ENCODE assay signal across 8 cellular contexts in genomic region chr17:40819528-40820125, GRCh38. TPM values are rescaled to one million over a fixed set of nuclear protein-coding genes. Genes with fewer than 3 reads are reported as not detected.
DNase-seq lines count a peak whose midpoint lies in the region; ATAC-seq, FAIRE-seq and TF ChIP-seq lines count a peak whose summit lies in the region.

No MANE protein-coding gene starts in this region.

- peak overlapping the region; percentile 89 to 93 (median 91) for H3K4me3 Mint-ChIP-seq in brain

- peak overlapping the region; percentile 86 for H3K4me3 ChIP-seq in HUES6 (ENCODE audit: low read depth, low read length)
- peak overlapping the region; percentile 94 to 95 for H3K4me3 ChIP-seq in kidney (ENCODE audit: low read length in 2 of 2)

- intact Hi-C loops in kidney (cut with DNase I) = no loop called here

- peak overlapping the region; percentile 75 to 98 (median 93) for H3K27ac Mint-ChIP-seq in brain

- H3K36me3 ChIP-seq in HUES6 (ENCODE audit: control insufficient read depth, insufficient read depth, low read length) (peaks cover 7% of the 10 kb centered on the region; the same call in 1 of the 2 replicates), kidney (ENCODE audit: control insufficient read depth in 1 of 2, insufficient read depth in 2 of 2, low read length in 2 of 2) (peaks cover 0 to 2% of the 10 kb centered on the region in 2 donors)

- no peaks in the 10 kb centered on the region for H3K9me3 Mint-ChIP-seq in brain

- no peak overlapping the region for H3K9ac ChIP-seq in HUES6 (ENCODE audit: low read length)
- peak overlapping the region in 1 of 2 donors; percentile 69 for H3K9ac ChIP-seq in kidney (ENCODE audit: low read length in 2 of 2)

- peaks cover 30% of the 10 kb centered on the region for H3K36me3 Mint-ChIP-seq in brain

- peaks cover 26% of the 10 kb centered on the region for H3K27me3 ChIP-seq in HUES6 (ENCODE audit: control insufficient read depth, insufficient read depth, low read length)

- DNase-seq in AG08395 (ENCODE audit: low spot score) (peak; percentile 18), kidney (no peak), substantia nigra (lab: John Stamatoyannopoulos, UW) (peak in 1 of 49 donors; percentile 7)
- DNase-seq in effector CD4-positive, alpha-beta T cell = no peak

- no peak for FAIRE-seq in kidney (lab: Jason Lieb, UNC)

- H3K4me1 ChIP-seq in HUES6 (ENCODE audit: control insufficient read depth, insufficient read depth, low read length) (no peaks in the 10 kb centered on the region), kidney (ENCODE audit: control insufficient read depth in 1 of 2, insufficient read depth in 1 of 2, low read depth in 1 of 2, low read length in 2 of 2) (peaks cover 0 to 4% of the 10 kb centered on the region in 2 donors)

- H3K9me3 ChIP-seq in HUES6 (ENCODE audit: control insufficient read depth, insufficient read depth, low read depth, low read length) (no peaks in the 10 kb centered on the region), kidney (ENCODE audit: control insufficient read depth in 1 of 2, low read length in 2 of 2) (no peaks in the 10 kb centered on the region)

- H3K27ac ChIP-seq in HUES6 (ENCODE audit: low read depth, low read length) (no peak overlapping the region), kidney (ENCODE audit: low read depth in 2 of 2, low read length in 2 of 2) (peak overlapping the region; percentile 63 to 75), substantia nigra (ENCODE audit: low read depth, low read length, poor library complexity, severe bottlenecking) (peak overlapping the region; percentile 44)

- TF ChIP-seq CTCF in brain (conservative IDR thresholded peaks at IDR 0.05) (no peak), kidney (IDR thresholded peaks at IDR 0.05; ENCODE audit: borderline replicate concordance, extremely low read depth, insufficient read depth) (no peak)

- H3K4me1 Mint-ChIP-seq in brain = peaks cover 44% of the 10 kb centered on the region

- ATAC-seq in GM18868 (IDR thresholded peaks at IDR 0.05; ENCODE audit: unreplicated experiment) (no peak), GM18502 (IDR thresholded peaks at IDR 0.05; ENCODE audit: poor library complexity, unreplicated experiment) (no peak)

- peaks cover 15% of the 10 kb centered on the region for H3K27me3 Mint-ChIP-seq in brain

RNA-seq across cellular contexts. Expression of gene KRT10, which starts 2.8 kb away (rescaled TPM):
- 26.3 TPM for polyA plus RNA-seq in brain (ENCODE audit: insufficient read depth, low read depth, low replicate concordance)
- total RNA-seq in kidney = 47.9 TPM
- 50.9 TPM for polyA plus RNA-seq in kidney (ENCODE audit: insufficient read depth, low read depth, low replicate concordance)

RNA-seq across cellular contexts. Expression of gene KRT28, which starts 19.9 kb away (rescaled TPM):
- not detected for polyA plus RNA-seq in brain (ENCODE audit: insufficient read depth, low read depth, low replicate concordance)
- total RNA-seq in kidney = not detected
- polyA plus RNA-seq in kidney (ENCODE audit: insufficient read depth, low read depth, low replicate concordance) = not detected

RNA-seq across cellular contexts. Expression of gene KRT27, which starts 37.3 kb away (rescaled TPM):
- polyA plus RNA-seq in brain (ENCODE audit: insufficient read depth, low read depth, low replicate concordance) (not detected), kidney (ENCODE audit: insufficient read depth, low read depth, low replicate concordance) (not detected)
- total RNA-seq in kidney = not detected

RNA-seq across cellular contexts. Expression of gene KRT12, which starts 47.4 kb away (rescaled TPM):
- polyA plus RNA-seq in brain (ENCODE audit: insufficient read depth, low read depth, low replicate concordance) = not detected
- not detected for total RNA-seq in kidney
- not detected for polyA plus RNA-seq in kidney (ENCODE audit: insufficient read depth, low read depth, low replicate concordance)

RNA-seq across cellular contexts. Expression of gene KRT26, which starts 47.6 kb away (rescaled TPM):
- polyA plus RNA-seq in brain (ENCODE audit: insufficient read depth, low read depth, low replicate concordance) = not detected
- not detected for total RNA-seq in kidney
- not detected for polyA plus RNA-seq in kidney (ENCODE audit: insufficient read depth, low read depth, low replicate concordance)
